ENCODE assay signal across 18 cellular contexts in genomic region chr3:4833471-4833870, GRCh38.
DNase-seq lines count a peak whose midpoint lies in the region; TF ChIP-seq lines count a peak whose summit lies in the region.
"Had no signal": no experiment of that assay in that cellular context is flagged by ENCODE, and none has a peak within 500 bp of the region (broad histone marks: within the 10 kb centered on the region; RNA-seq: fewer than 3 reads in every experiment).

No MANE protein-coding gene starts in this region.

- peaks cover 0 to 38% (median 0%) of the 10 kb centered on the region in 11 experiments; a peak in 9 of 22 replicates for H4K20me1 ChIP-seq in BLaER1 treated with 17β-estradiol and CSF1 and Interleukin-3, amounts not matched to agents 10 nM and 100 nM
- H4K20me1 ChIP-seq in MM.1S (ENCODE audit: insufficient read depth, low read length) (no peaks in the 10 kb centered on the region), PC-9 (ENCODE audit: insufficient read depth) (no peaks in the 10 kb centered on the region)

- H3K9me2 ChIP-seq in MM.1S (replicated peaks; ENCODE audit: insufficient read depth, low read length), result no peaks in the 10 kb centered on the region
- no peaks in the 10 kb centered on the region for H3K9me2 ChIP-seq in PC-9 (ENCODE audit: insufficient read depth)

- CTCF ChIA-PET in CD4-positive, alpha-beta memory T cell (lab: Charles Lee; ENCODE audit: partially characterized antibody), result interaction anchor here (0.9 to 3.7 kb wide), 7 partner anchors 11 to 154 kb away, joined by 3 to 16 read pairs (median 4); no protein-coding TSS in a partner anchor
- CTCF ChIA-PET in activated CD4-positive, alpha-beta memory T cell treated with anti-CD3 and anti-CD28 coated beads, Interleukin-2, amount 10 ng/mL, durations not matched to agents 7 days and 5 days (lab: Charles Lee), result interaction anchor here (0.7 to 9.5 kb wide), 6 partner anchors 8 to 145 kb away, joined by 3 to 106 read pairs (median 18); partner anchors contain the start of gene BHLHE40
- CTCF ChIA-PET in PC-9 (lab: Charles Lee), result no interaction called here

- intact Hi-C loops in CD4-positive, alpha-beta memory T cell (cut with micrococcal nuclease), result loop anchor here (10.0 kb wide), 2 partner anchors 339 to 351 kb away; partner anchors contain the start of genes EDEM1 and ITPR1
- intact Hi-C loops in PC-9 (cut with micrococcal nuclease; ENCODE audit: unreplicated experiment), result no loop called here
- intact Hi-C loops in dorsolateral prefrontal cortex (cut with DNase I), result no loop called here

- H3F3A ChIP-seq in MM.1S (ENCODE audit: insufficient read depth, low read length), result peaks cover 13% of the 10 kb centered on the region
- H3F3A ChIP-seq in PC-9 (ENCODE audit: insufficient read depth, low read depth), result peaks cover 32% of the 10 kb centered on the region

- POLR2A ChIA-PET in CD4-positive, alpha-beta memory T cell (lab: Charles Lee; ENCODE audit: partially characterized antibody), result interaction anchor here (2.3 to 12.7 kb wide), 4 partner anchors 11 to 148 kb away, joined by 9 to 254 read pairs (median 40); partner anchors contain the start of gene BHLHE40
- POLR2A ChIA-PET in activated CD4-positive, alpha-beta memory T cell treated with anti-CD3 and anti-CD28 coated beads, Interleukin-2, amount 10 ng/mL, durations not matched to agents 7 days and 5 days (lab: Charles Lee), result interaction anchor here (0.8 to 22.2 kb wide), 9 partner anchors 3 to 188 kb away, joined by 3 to 822 read pairs (median 7); partner anchors contain the start of gene BHLHE40
- POLR2A ChIA-PET in PC-9 (lab: Charles Lee; ENCODE audit: unreplicated experiment), result no interaction called here

- peak overlapping the region; percentile 83 to 97 (median 93) for H3K27ac Mint-ChIP-seq in CD4-positive, alpha-beta memory T cell
- peak overlapping the region; percentile 93 for H3K27ac Mint-ChIP-seq in activated CD4-positive, alpha-beta memory T cell treated with anti-CD3 and anti-CD28 coated beads, Interleukin-2, amount 10 ng/mL, durations not matched to agents 7 days and 5 days
- H3K27ac Mint-ChIP-seq in immature natural killer cell, result peak overlapping the region; percentile 95 to 99 (median 98)
- H3K27ac Mint-ChIP-seq: B cell, mesothelial cell of epicardium had no signal

- H3K27me3 Mint-ChIP-seq in CD4-positive, alpha-beta memory T cell, result peaks cover 0 to 3% of the 10 kb centered on the region in 2 donors
- H3K27me3 Mint-ChIP-seq in activated CD4-positive, alpha-beta memory T cell treated with anti-CD3 and anti-CD28 coated beads, Interleukin-2, amount 10 ng/mL, durations not matched to agents 7 days and 5 days, result no peaks in the 10 kb centered on the region
- H3K27me3 Mint-ChIP-seq in immature natural killer cell (ENCODE audit: low read depth in 3 of 3), result peaks cover 6 to 19% (median 15%) of the 10 kb centered on the region in 3 donors
- H3K27me3 Mint-ChIP-seq: B cell had no signal

- peaks cover 13 to 22% of the 10 kb centered on the region in 2 donors for H3K36me3 Mint-ChIP-seq in CD4-positive, alpha-beta memory T cell
- peaks cover 71% of the 10 kb centered on the region for H3K36me3 Mint-ChIP-seq in activated CD4-positive, alpha-beta memory T cell treated with anti-CD3 and anti-CD28 coated beads, Interleukin-2, amount 10 ng/mL, durations not matched to agents 7 days and 5 days (ENCODE audit: low read depth)
- H3K36me3 Mint-ChIP-seq in immature natural killer cell, result peaks cover 4 to 21% (median 17%) of the 10 kb centered on the region in 3 donors
- H3K36me3 Mint-ChIP-seq: mesothelial cell of epicardium had no signal

- no peak for TF ChIP-seq CTCF in MM.1S (IDR thresholded peaks at IDR 0.05; ENCODE audit: low read length)
- TF ChIP-seq CTCF in PC-9 (conservative IDR thresholded peaks at IDR 0.05), result no peak
- no peak for TF ChIP-seq CTCF in dorsolateral prefrontal cortex (IDR thresholded peaks at IDR 0.05 in 54 of 56, conservative IDR thresholded peaks at IDR 0.05 in 2 of 56; ENCODE audit: low read depth in 1 of 56, partially characterized antibody in 56 of 56)

- peaks cover 0 to 4% (median 0%) of the 10 kb centered on the region in 8 donors for H3K9me3 Mint-ChIP-seq in CD4-positive, alpha-beta memory T cell
- no peaks in the 10 kb centered on the region for H3K9me3 Mint-ChIP-seq in activated CD4-positive, alpha-beta memory T cell treated with anti-CD3 and anti-CD28 coated beads, Interleukin-2, amount 10 ng/mL, durations not matched to agents 7 days and 5 days
- peaks cover 0 to 4% (median 0%) of the 10 kb centered on the region in 6 donors for H3K9me3 Mint-ChIP-seq in immature natural killer cell
- H3K9me3 Mint-ChIP-seq: mesothelial cell of epicardium had no signal

- peaks cover 69 to 88% (median 83%) of the 10 kb centered on the region in 4 donors for H3K4me1 Mint-ChIP-seq in CD4-positive, alpha-beta memory T cell
- peaks cover 90% of the 10 kb centered on the region for H3K4me1 Mint-ChIP-seq in activated CD4-positive, alpha-beta memory T cell treated with anti-CD3 and anti-CD28 coated beads, Interleukin-2, amount 10 ng/mL, durations not matched to agents 7 days and 5 days
- H3K4me1 Mint-ChIP-seq in immature natural killer cell, result peaks cover 75 to 83% of the 10 kb centered on the region in 2 donors

- H3K79me2 ChIP-seq in MM.1S (ENCODE audit: low read length) (no peaks in the 10 kb centered on the region), PC-9 (ENCODE audit: low read depth) (no peaks in the 10 kb centered on the region)

- peaks cover 0 to 25% (median 18%) of the 10 kb centered on the region in 11 experiments; a peak in 16 of 22 replicates for H3K36me3 ChIP-seq in BLaER1 treated with 17β-estradiol and CSF1 and Interleukin-3, amounts not matched to agents 10 nM and 100 nM
- no peaks in the 10 kb centered on the region for H3K36me3 ChIP-seq in CD4-positive, alpha-beta memory T cell (ENCODE audit: insufficient read depth, low read length)
- H3K36me3 ChIP-seq in MM.1S (replicated peaks; ENCODE audit: insufficient read depth, low read length) (no peaks in the 10 kb centered on the region), PC-9 (ENCODE audit: low read depth) (no peaks in the 10 kb centered on the region)
- H3K36me3 ChIP-seq: brain microvascular endothelial cell had no signal

- no peak overlapping the region for H3K9ac ChIP-seq in BLaER1 treated with 17β-estradiol and CSF1 and Interleukin-3, amounts not matched to agents 10 nM and 100 nM
- no peak overlapping the region for H3K9ac ChIP-seq in MM.1S (ENCODE audit: low read length)

- no peak overlapping the region for H3K4me3 ChIP-seq in BLaER1 treated with 17β-estradiol and CSF1 and Interleukin-3, amounts not matched to agents 10 nM and 100 nM
- no peak overlapping the region for H3K4me3 ChIP-seq in CD4-positive, alpha-beta memory T cell (ENCODE audit: low read length in 2 of 2)
- H3K4me3 ChIP-seq in MM.1S (ENCODE audit: low read length) (no peak overlapping the region), PC-9 (no peak overlapping the region), dorsolateral prefrontal cortex (no peak overlapping the region)
- H3K4me3 ChIP-seq: SK-N-MC, thyroid gland had no signal

- H2AFZ ChIP-seq in MM.1S (ENCODE audit: low read length), result no peak overlapping the region
- H2AFZ ChIP-seq in PC-9, result no peak overlapping the region

- no peak for DNase-seq in CD4-positive, alpha-beta memory T cell
- DNase-seq in activated CD4-positive, alpha-beta memory T cell treated with anti-CD3 and anti-CD28 coated beads, Interleukin-2, amount 10 ng/mL, durations not matched to agents 7 days and 5 days, result no peak
- DNase-seq in immature natural killer cell (no peak), MM.1S (no peak), PC-9 (no peak), dorsolateral prefrontal cortex (no peak), NCI-H187 treated with DMSO at 0.1 percent for 48 hours (lab: John Stamatoyannopoulos, UW) (no peak)
- DNase-seq: activated gamma-delta T cell treated with Interleukin-2 at 50 U/mL for 16 hours; brain microvascular endothelial cell; dermis blood vessel endothelial cell; NCI-H1417 treated with DMSO at 0.1 percent for 48 hours; NCI-H748 treated with DMSO at 0.1 percent for 48 hours; stimulated activated CD4-positive, alpha-beta T cell treated with anti-CD3 and anti-CD28 coated beads, Interleukin-12 subunit alpha, Interleukin-12 subunit beta, amount 100 ng/mL, for 4 hours; thyroid gland had no signal

- H3K4me1 ChIP-seq in BLaER1 treated with 17β-estradiol and CSF1 and Interleukin-3, amounts not matched to agents 10 nM and 100 nM, result peaks cover 51 to 69% (median 58%) of the 10 kb centered on the region in 10 experiments
- peaks cover 94% of the 10 kb centered on the region for H3K4me1 ChIP-seq in CD4-positive, alpha-beta memory T cell (ENCODE audit: insufficient read depth, low read length)
- H3K4me1 ChIP-seq in MM.1S (ENCODE audit: low read length) (peaks cover 18% of the 10 kb centered on the region), PC-9 (replicated peaks; ENCODE audit: insufficient read depth) (peaks cover 41% of the 10 kb centered on the region)

- no TSS peak for BruUV-seq in PC-9 (replicated peaks; lab: Mats Ljungman, UMichigan)

- peak overlapping the region in 6 of 8 donors; percentile 18 to 81 (median 56) for H3K4me3 Mint-ChIP-seq in CD4-positive, alpha-beta memory T cell
- H3K4me3 Mint-ChIP-seq in activated CD4-positive, alpha-beta memory T cell treated with anti-CD3 and anti-CD28 coated beads, Interleukin-2, amount 10 ng/mL, durations not matched to agents 7 days and 5 days, result peak overlapping the region; percentile 69
- H3K4me3 Mint-ChIP-seq in immature natural killer cell, result peak overlapping the region; percentile 50 to 84 (median 77)
- H3K4me3 Mint-ChIP-seq: B cell, mesothelial cell of epicardium had no signal

- peaks cover 12 to 37% (median 24%) of the 10 kb centered on the region in 11 experiments; a peak in 18 of 22 replicates for H3K27me3 ChIP-seq in BLaER1 treated with 17β-estradiol and CSF1 and Interleukin-3, amounts not matched to agents 10 nM and 100 nM
- H3K27me3 ChIP-seq in CD4-positive, alpha-beta memory T cell (ENCODE audit: insufficient read depth, low read length), result no peaks in the 10 kb centered on the region
- H3K27me3 ChIP-seq in MM.1S (replicated peaks; ENCODE audit: insufficient read depth, low read length) (no peaks in the 10 kb centered on the region), PC-9 (ENCODE audit: insufficient read depth, low read depth) (no peaks in the 10 kb centered on the region), dorsolateral prefrontal cortex (no peaks in the 10 kb centered on the region)
- H3K27me3 ChIP-seq: brain microvascular endothelial cell, thyroid gland had no signal

- H3K27ac ChIP-seq in BLaER1 treated with 17β-estradiol and CSF1 and Interleukin-3, amounts not matched to agents 10 nM and 100 nM, result no peak overlapping the region
- H3K27ac ChIP-seq in CD4-positive, alpha-beta memory T cell (ENCODE audit: low read depth, low read length), result peak overlapping the region; percentile 42
- H3K27ac ChIP-seq in MM.1S (ENCODE audit: low read length), result no peak overlapping the region
- H3K27ac ChIP-seq in PC-9, result no peak overlapping the region
- peak overlapping the region in 5 of 59 donors; percentile 7 to 42 (median 16) for H3K27ac ChIP-seq in dorsolateral prefrontal cortex
- H3K27ac ChIP-seq: brain microvascular endothelial cell, SK-N-MC, thyroid gland had no signal

- no peaks in the 10 kb centered on the region for H3K9me3 ChIP-seq in BLaER1 treated with 17β-estradiol and CSF1 and Interleukin-3, amounts not matched to agents 10 nM and 100 nM (replicated peaks in 1 of 11)
- no peaks in the 10 kb centered on the region for H3K9me3 ChIP-seq in CD4-positive, alpha-beta memory T cell (ENCODE audit: control insufficient read depth in 1 of 2, low read length in 2 of 2)
- H3K9me3 ChIP-seq in MM.1S (replicated peaks; ENCODE audit: insufficient read depth, low read length) (no peaks in the 10 kb centered on the region), PC-9 (ENCODE audit: insufficient read depth, low read depth) (no peaks in the 10 kb centered on the region)
- H3K9me3 ChIP-seq: thyroid gland had no signal

- peak overlapping the region; percentile 29 to 77 (median 57); a peak in 20 of 22 replicates for H3K4me2 ChIP-seq in BLaER1 treated with 17β-estradiol and CSF1 and Interleukin-3, amounts not matched to agents 10 nM and 100 nM
- H3K4me2 ChIP-seq in MM.1S (ENCODE audit: low read depth, low read length) (no peak overlapping the region), PC-9 (no peak overlapping the region)

Comparison
In these comparisons a context has a peak if more than half of its experiments do, and no peak if none do; other contexts are left out.
1. H3K4me2 ChIP-seq: peak in BLaER1 treated with 17β-estradiol and CSF1 and Interleukin-3, amounts not matched to agents 10 nM and 100 nM (11 of 11); none in MM.1S (single experiment) and PC-9 (single experiment).
2. Peak in every context shown above with its lines, with median percentiles within 50 percentile points of each other: H3K27ac Mint-ChIP-seq and H3K4me3 Mint-ChIP-seq.